ENCODE assay signal across 9 cellular contexts in the genomic region with DNA sequence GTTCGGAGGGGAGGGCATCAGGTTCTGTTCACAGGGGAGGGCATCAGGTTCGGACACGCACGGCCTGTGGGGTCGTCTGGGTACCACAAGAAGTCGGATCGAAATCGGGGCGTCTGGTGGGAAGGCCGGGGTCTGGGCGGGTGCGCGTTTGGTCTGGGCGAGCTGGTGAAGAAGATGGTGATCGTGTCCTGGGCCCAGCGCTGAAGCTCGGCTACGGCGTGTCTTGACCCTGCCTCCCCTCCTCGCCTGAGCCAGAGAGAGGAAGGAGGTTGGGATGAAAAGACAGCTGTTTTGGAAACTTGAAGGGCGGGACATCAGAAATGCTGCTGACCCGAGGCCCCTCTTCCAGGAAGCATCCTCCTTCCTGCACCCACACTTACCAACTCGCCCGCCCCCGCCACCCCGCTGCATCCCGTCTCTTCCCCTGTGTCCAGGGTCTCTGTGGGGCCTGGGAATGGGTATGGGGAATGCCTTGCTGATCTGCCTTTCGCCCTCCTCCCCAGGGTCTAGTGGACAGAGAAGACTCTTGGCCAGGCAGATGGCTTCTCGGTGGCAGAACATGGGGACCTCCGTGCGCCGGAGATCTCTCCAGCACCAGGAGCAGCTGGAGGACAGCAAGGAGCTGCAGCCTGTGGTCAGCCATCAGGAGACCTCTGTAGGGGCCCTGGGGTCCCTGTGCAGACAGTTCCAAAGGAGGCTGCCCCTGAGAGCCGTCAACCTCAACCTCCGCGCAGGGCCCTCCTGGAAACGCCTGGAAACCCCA. TPM values are rescaled to one million over a fixed set of nuclear protein-coding genes. Genes with fewer than 3 reads are reported as not detected.
A peak's percentile ranks its signal among the peaks of the same experiment; 100 is the strongest.
DNase-seq lines count a peak whose midpoint lies in the region; ATAC-seq and TF ChIP-seq lines count a peak whose summit lies in the region.
"Had no signal": no experiment of that assay in that cellular context is flagged by ENCODE, and none has a peak within 500 bp of the region (broad histone marks: within the 10 kb centered on the region; RNA-seq: fewer than 3 reads in every experiment).

No MANE protein-coding gene starts in this region.

- H3K9me3 ChIP-seq in DND-41 (ENCODE audit: insufficient read depth, low read length, severe bottlenecking) (no peaks in the 10 kb centered on the region), SK-N-MC (ENCODE audit: low read depth, low read length) (no peaks in the 10 kb centered on the region)

- H3K9ac ChIP-seq in DND-41 (ENCODE audit: low read depth, low read length) (peak overlapping the region; percentile 80), SK-N-MC (ENCODE audit: insufficient read length) (peak overlapping the region; percentile 74)

- peaks cover 3% of the 10 kb centered on the region for H3K27me3 Mint-ChIP-seq in progenitor cell of endocrine pancreas

- peak overlapping the region; percentile 88 for H3K4me2 ChIP-seq in DND-41 (ENCODE audit: insufficient read depth, low read length)

- H3K27ac ChIP-seq in DND-41 (ENCODE audit: low read length): peak overlapping the region; percentile 76
- no peak overlapping the region for H3K27ac ChIP-seq in SK-N-MC

- H3K79me2 ChIP-seq in DND-41 (ENCODE audit: insufficient read depth, low read length): 0 out of 2 replicates have a peak, but pooled peaks cover 3% of the 10 kb centered on the region

- H3K4me3 ChIP-seq in DND-41 (ENCODE audit: low read depth in 1 of 2, low read length in 2 of 2) (peak overlapping the region; percentile 20 to 82; a peak in 3 of 4 replicates), SK-N-MC (peak overlapping the region; percentile 90), fibroblast of pulmonary artery (replicated peaks; ENCODE audit: low read depth, low read length) (peak overlapping the region; percentile 71)

- H3K36me3 ChIP-seq in DND-41 (ENCODE audit: insufficient read depth, low read length) (peaks cover 34% of the 10 kb centered on the region), SK-N-MC (ENCODE audit: insufficient read depth, low read length) (peaks cover 20% of the 10 kb centered on the region; the same call in 1 of the 2 replicates)

- DNase-seq in DND-41 (no peak), SK-N-MC (ENCODE audit: low read depth, low spot score) (no peak), fibroblast of pulmonary artery (ENCODE audit: low read depth) (no peak), progenitor cell of endocrine pancreas (ENCODE audit: low spot score, unreplicated experiment) (no peak), CD1c-positive myeloid dendritic cell (ENCODE audit: extremely low spot score) (no peak), NCI-H146 (lab: John Stamatoyannopoulos, UW) (no peak), NCI-H2171 treated with DMSO at 0.1 percent for 48 hours (lab: John Stamatoyannopoulos, UW) (no peak)
- DNase-seq in activated effector memory CD4-positive, alpha-beta T cell treated with anti-CD3 and anti-CD28 coated beads, Interleukin-2, amount 50 U/mL, for 16 hours: no peak

- H3K27ac Mint-ChIP-seq in progenitor cell of endocrine pancreas: peak overlapping the region; percentile 50

- H3K4me3 Mint-ChIP-seq in progenitor cell of endocrine pancreas (ENCODE audit: low read depth): peak overlapping the region; percentile 88

- no peaks in the 10 kb centered on the region for H3K9me3 Mint-ChIP-seq in progenitor cell of endocrine pancreas (ENCODE audit: low read depth)

- H3K4me1 Mint-ChIP-seq in progenitor cell of endocrine pancreas (ENCODE audit: low read depth): peaks cover 10% of the 10 kb centered on the region

- peaks cover 29% of the 10 kb centered on the region for H3K4me1 ChIP-seq in DND-41 (ENCODE audit: insufficient read depth, low read length)

- no peaks in the 10 kb centered on the region; the same call in 1 of the 2 replicates for H4K20me1 ChIP-seq in DND-41 (ENCODE audit: insufficient read depth, low read length)

- H3K36me3 Mint-ChIP-seq in progenitor cell of endocrine pancreas (ENCODE audit: insufficient read depth): peaks cover 3% of the 10 kb centered on the region

- no peak for ATAC-seq in DND-41 (ENCODE audit: insufficient read depth, low read depth)

- TF ChIP-seq CTCF in DND-41 (IDR thresholded peaks at IDR 0.05; ENCODE audit: borderline replicate concordance, extremely low read depth, low read length, poor library complexity, severe bottlenecking) (no peak), fibroblast of pulmonary artery (IDR thresholded peaks at IDR 0.05; ENCODE audit: low read length, missing control alignments) (no peak), progenitor cell of endocrine pancreas (IDR thresholded peaks at IDR 0.05; ENCODE audit: unreplicated experiment) (no peak)

- peaks cover 8% of the 10 kb centered on the region for H3K27me3 ChIP-seq in DND-41 (ENCODE audit: insufficient read depth, low read length, poor library complexity)

- H2AFZ ChIP-seq in DND-41 (ENCODE audit: low read depth, low read length): peak overlapping the region; percentile 71

RNA-seq across cellular contexts. Expression of gene PIMREG, which starts 0.5 kb away (rescaled TPM):
- total RNA-seq in progenitor cell of endocrine pancreas: 13.8 and 15.4 TPM in 2 replicates

RNA-seq across cellular contexts. Expression of gene AIPL1, which starts 9.8 kb away (rescaled TPM):
- not detected in 2 replicates for total RNA-seq in progenitor cell of endocrine pancreas
- total RNA-seq: NCI-H460 had no signal
